ENCODE assay signal across 1 cellular context in the genomic region with DNA sequence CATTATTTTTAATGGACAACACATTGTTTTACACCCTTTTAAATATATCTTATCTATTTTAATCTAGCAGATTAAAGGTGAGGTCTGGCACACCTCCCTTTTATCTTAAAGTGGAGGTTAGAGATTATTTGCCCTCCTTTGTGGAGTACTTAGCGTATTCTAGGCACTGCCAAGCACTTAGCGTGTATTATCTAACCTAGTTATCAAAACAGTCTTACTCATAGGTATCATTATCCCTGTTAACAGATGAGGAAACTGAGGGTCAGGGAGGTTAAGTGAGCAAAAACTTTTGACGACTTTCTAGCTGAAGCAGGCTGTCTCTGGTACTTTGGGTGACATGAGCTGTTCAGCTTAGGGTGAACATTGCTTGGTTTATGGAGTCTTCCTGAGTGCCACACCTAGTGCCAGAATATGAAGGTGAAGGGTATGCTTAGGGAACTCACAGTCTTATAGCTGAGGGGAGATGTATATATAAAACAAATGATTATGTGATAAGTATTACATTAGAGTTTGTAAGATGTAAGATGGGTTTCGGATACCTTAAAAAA.
TF ChIP-seq lines count a peak whose summit lies in the region.

No MANE protein-coding gene starts in this region.

TF ChIP-seq in HEK293, 187 proteins besides CTCF, POLR2A, EP300 and RAD21 (continued from another document):
- no peak for TF ChIP-seq ZNF600 (tag by site-specific recombination; IDR thresholded peaks at IDR 0.05)
- TF ChIP-seq, protein P1, sequence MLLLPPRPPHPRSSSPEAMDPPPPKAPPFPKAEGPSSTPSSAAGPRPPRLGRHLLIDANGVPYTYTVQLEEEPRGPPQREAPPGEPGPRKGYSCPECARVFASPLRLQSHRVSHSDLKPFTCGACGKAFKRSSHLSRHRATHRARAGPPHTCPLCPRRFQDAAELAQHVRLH (tag by site-specific recombination; IDR thresholded peaks at IDR 0.05) = peak; percentile 30; the same call in 1 of the 2 replicates
- TF ChIP-seq, protein P2, sequence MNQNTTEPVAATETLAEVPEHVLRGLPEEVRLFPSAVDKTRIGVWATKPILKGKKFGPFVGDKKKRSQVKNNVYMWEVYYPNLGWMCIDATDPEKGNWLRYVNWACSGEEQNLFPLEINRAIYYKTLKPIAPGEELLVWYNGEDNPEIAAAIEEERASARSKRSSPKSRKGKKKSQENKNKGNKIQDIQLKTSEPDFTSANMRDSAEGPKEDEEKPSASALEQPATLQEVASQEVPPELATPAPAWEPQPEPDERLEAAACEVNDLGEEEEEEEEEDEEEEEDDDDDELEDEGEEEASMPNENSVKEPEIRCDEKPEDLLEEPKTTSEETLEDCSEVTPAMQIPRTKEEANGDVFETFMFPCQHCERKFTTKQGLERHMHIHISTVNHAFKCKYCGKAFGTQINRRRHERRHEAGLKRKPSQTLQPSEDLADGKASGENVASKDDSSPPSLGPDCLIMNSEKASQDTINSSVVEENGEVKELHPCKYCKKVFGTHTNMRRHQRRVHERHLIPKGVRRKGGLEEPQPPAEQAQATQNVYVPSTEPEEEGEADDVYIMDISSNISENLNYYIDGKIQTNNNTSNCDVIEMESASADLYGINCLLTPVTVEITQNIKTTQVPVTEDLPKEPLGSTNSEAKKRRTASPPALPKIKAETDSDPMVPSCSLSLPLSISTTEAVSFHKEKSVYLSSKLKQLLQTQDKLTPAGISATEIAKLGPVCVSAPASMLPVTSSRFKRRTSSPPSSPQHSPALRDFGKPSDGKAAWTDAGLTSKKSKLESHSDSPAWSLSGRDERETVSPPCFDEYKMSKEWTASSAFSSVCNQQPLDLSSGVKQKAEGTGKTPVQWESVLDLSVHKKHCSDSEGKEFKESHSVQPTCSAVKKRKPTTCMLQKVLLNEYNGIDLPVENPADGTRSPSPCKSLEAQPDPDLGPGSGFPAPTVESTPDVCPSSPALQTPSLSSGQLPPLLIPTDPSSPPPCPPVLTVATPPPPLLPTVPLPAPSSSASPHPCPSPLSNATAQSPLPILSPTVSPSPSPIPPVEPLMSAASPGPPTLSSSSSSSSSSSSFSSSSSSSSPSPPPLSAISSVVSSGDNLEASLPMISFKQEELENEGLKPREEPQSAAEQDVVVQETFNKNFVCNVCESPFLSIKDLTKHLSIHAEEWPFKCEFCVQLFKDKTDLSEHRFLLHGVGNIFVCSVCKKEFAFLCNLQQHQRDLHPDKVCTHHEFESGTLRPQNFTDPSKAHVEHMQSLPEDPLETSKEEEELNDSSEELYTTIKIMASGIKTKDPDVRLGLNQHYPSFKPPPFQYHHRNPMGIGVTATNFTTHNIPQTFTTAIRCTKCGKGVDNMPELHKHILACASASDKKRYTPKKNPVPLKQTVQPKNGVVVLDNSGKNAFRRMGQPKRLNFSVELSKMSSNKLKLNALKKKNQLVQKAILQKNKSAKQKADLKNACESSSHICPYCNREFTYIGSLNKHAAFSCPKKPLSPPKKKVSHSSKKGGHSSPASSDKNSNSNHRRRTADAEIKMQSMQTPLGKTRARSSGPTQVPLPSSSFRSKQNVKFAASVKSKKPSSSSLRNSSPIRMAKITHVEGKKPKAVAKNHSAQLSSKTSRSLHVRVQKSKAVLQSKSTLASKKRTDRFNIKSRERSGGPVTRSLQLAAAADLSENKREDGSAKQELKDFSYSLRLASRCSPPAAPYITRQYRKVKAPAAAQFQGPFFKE (tag by site-specific recombination; IDR thresholded peaks at IDR 0.05; ENCODE audit: borderline replicate concordance) = no peak
- peak; percentile 72; the same call in 1 of the 2 replicates for TF ChIP-seq TCF7L2 (IDR thresholded peaks at IDR 0.05; ENCODE audit: borderline replicate concordance, low read depth, low read length)
- 0 out of 2 replicates have a peak, but pooled peaks have one; percentile 16 for TF ChIP-seq TRIM28 (IDR thresholded peaks at IDR 0.05; ENCODE audit: borderline replicate concordance, low read length)
- no peak for TF ChIP-seq ZNF621 (tag by site-specific recombination; IDR thresholded peaks at IDR 0.05)
- no peak for TF ChIP-seq ZNF10 (tag by site-specific recombination; IDR thresholded peaks at IDR 0.05)
- no peak for TF ChIP-seq SCRT1 (tag by site-specific recombination; IDR thresholded peaks at IDR 0.05; ENCODE audit: borderline replicate concordance)
- no peak for TF ChIP-seq GLI2 (tag by site-specific recombination; IDR thresholded peaks at IDR 0.05; ENCODE audit: borderline replicate concordance, low read depth)
- TF ChIP-seq, protein P3, sequence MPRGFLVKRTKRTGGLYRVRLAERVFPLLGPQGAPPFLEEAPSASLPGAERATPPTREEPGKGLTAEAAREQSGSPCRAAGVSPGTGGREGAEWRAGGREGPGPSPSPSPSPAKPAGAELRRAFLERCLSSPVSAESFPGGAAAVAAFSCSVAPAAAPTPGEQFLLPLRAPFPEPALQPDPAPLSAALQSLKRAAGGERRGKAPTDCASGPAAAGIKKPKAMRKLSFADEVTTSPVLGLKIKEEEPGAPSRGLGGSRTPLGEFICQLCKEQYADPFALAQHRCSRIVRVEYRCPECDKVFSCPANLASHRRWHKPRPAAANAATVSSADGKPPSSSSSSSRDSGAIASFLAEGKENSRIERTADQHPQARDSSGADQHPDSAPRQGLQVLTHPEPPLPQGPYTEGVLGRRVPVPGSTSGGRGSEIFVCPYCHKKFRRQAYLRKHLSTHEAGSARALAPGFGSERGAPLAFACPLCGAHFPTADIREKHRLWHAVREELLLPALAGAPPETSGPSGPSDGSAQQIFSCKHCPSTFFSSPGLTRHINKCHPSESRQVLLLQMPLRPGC (tag by site-specific recombination; IDR thresholded peaks at IDR 0.05) = peak; percentile 41; the same call in 1 of the 2 replicates
- TF ChIP-seq, protein P4, sequence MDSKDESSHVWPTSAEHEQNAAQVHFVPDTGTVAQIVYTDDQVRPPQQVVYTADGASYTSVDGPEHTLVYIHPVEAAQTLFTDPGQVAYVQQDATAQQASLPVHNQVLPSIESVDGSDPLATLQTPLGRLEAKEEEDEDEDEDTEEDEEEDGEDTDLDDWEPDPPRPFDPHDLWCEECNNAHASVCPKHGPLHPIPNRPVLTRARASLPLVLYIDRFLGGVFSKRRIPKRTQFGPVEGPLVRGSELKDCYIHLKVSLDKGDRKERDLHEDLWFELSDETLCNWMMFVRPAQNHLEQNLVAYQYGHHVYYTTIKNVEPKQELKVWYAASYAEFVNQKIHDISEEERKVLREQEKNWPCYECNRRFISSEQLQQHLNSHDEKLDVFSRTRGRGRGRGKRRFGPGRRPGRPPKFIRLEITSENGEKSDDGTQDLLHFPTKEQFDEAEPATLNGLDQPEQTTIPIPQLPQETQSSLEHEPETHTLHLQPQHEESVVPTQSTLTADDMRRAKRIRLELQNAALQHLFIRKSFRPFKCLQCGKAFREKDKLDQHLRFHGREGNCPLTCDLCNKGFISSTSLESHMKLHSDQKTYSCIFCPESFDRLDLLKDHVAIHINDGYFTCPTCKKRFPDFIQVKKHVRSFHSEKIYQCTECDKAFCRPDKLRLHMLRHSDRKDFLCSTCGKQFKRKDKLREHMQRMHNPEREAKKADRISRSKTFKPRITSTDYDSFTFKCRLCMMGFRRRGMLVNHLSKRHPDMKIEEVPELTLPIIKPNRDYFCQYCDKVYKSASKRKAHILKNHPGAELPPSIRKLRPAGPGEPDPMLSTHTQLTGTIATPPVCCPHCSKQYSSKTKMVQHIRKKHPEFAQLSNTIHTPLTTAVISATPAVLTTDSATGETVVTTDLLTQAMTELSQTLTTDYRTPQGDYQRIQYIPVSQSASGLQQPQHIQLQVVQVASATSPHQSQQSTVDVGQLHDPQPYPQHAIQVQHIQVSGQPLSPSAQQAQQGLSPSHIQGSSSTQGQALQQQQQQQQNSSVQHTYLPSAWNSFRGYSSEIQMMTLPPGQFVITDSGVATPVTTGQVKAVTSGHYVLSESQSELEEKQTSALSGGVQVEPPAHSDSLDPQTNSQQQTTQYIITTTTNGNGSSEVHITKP (tag by site-specific recombination; IDR thresholded peaks at IDR 0.05) = no peak
- no peak for TF ChIP-seq ZNF610 (tag by site-specific recombination; IDR thresholded peaks at IDR 0.05; ENCODE audit: borderline replicate concordance)
- no peak for TF ChIP-seq ZNF747 (tag by site-specific recombination; IDR thresholded peaks at IDR 0.05)
- peak; percentile 60 for TF ChIP-seq ZNF664 (tag by site-specific recombination; IDR thresholded peaks at IDR 0.05)
- TF ChIP-seq KLF1 (tag by site-specific recombination; IDR thresholded peaks at IDR 0.05) = peak; percentile 46; the same call in 1 of the 2 replicates
